Comparison of ENCODE assay signal across 1 cellular context in genomic region chr15:77499087-77499765, GRCh38.
TF ChIP-seq lines count a peak whose summit lies in the region.

No MANE protein-coding gene starts in this region.

TF ChIP-seq in GM12878, 131 proteins besides CTCF, POLR2A, EP300 and RAD21 (continued from another document):
- TF ChIP-seq, protein P1, sequence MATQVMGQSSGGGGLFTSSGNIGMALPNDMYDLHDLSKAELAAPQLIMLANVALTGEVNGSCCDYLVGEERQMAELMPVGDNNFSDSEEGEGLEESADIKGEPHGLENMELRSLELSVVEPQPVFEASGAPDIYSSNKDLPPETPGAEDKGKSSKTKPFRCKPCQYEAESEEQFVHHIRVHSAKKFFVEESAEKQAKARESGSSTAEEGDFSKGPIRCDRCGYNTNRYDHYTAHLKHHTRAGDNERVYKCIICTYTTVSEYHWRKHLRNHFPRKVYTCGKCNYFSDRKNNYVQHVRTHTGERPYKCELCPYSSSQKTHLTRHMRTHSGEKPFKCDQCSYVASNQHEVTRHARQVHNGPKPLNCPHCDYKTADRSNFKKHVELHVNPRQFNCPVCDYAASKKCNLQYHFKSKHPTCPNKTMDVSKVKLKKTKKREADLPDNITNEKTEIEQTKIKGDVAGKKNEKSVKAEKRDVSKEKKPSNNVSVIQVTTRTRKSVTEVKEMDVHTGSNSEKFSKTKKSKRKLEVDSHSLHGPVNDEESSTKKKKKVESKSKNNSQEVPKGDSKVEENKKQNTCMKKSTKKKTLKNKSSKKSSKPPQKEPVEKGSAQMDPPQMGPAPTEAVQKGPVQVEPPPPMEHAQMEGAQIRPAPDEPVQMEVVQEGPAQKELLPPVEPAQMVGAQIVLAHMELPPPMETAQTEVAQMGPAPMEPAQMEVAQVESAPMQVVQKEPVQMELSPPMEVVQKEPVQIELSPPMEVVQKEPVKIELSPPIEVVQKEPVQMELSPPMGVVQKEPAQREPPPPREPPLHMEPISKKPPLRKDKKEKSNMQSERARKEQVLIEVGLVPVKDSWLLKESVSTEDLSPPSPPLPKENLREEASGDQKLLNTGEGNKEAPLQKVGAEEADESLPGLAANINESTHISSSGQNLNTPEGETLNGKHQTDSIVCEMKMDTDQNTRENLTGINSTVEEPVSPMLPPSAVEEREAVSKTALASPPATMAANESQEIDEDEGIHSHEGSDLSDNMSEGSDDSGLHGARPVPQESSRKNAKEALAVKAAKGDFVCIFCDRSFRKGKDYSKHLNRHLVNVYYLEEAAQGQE (IDR thresholded peaks at IDR 0.05; ENCODE audit: low read depth, low read length): no peak
- no peak for TF ChIP-seq PML (IDR thresholded peaks at IDR 0.05; ENCODE audit: low read length)
- TF ChIP-seq SUPT20H (IDR thresholded peaks at IDR 0.05; ENCODE audit: borderline replicate concordance, control insufficient read depth, low read depth, low read length): no peak
- TF ChIP-seq TCF12 (IDR thresholded peaks at IDR 0.05; ENCODE audit: low read depth, low read length): 0 out of 2 replicates have a peak, but pooled peaks have one; percentile 36
- TF ChIP-seq RCOR1 (conservative IDR thresholded peaks at IDR 0.05; ENCODE audit: low read depth, low read length): no peak
